ENCODE assay signal across 18 cellular contexts in the genomic region with DNA sequence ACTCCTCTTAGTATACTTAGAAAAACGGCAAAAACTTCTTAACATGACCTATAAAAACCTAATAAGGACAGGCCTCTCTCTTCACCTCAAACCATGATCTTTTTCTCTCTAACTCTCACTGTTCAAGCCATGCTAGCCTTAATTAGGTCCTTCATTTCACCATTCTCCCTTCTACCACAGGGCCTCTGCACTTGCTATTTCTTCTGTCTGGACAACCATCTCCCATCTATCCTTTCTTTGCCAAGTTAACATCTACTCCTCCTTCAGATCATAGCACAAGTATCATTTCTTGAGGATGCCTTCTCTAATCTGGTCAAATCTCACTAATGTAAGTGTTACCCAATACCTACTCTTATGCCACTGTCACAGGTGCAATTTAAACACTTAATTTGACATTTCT. TPM values are rescaled to one million over a fixed set of nuclear protein-coding genes. Genes with fewer than 3 reads are reported as not detected.
DNase-seq lines count a peak whose midpoint lies in the region; ATAC-seq and TF ChIP-seq lines count a peak whose summit lies in the region.
"Had no signal": no experiment of that assay in that cellular context is flagged by ENCODE, and none has a peak within 500 bp of the region (broad histone marks: within the 10 kb centered on the region; RNA-seq: fewer than 3 reads in every experiment).

No MANE protein-coding gene starts in this region.

- DNase-seq in CD14-positive monocyte (ENCODE audit: low spot score): no peak
- DNase-seq in PC-9: no peak
- DNase-seq in activated CD8-positive, alpha-beta T cell treated with anti-CD3 and anti-CD28 coated beads for 36 hours: no peak
- no peak for DNase-seq in esophagus muscularis mucosa (ENCODE audit: extremely low spot score)
- DNase-seq in activated naive CD4-positive, alpha-beta T cell treated with Interleukin-2 at 50 U/mL for 16 hours: no peak
- DNase-seq: DMS79 treated with DMSO at 0.1 percent for 48 hours, H9, KBM-7, NCI-H1105 treated with DMSO at 0.1 percent for 48 hours, NCI-H1694, NCI-H2081 treated with DMSO at 0.1 percent for 48 hours, Right ventricle myocardium superior had no signal

- 0 out of 2 replicates have a peak overlapping the region, but pooled peaks have one; percentile 77 for H3K27ac ChIP-seq in PC-9
- H3K27ac ChIP-seq in esophagus muscularis mucosa (replicated peaks in 1 of 4): no peak overlapping the region
- H3K27ac ChIP-seq: C4-2B had no signal

- H3K36me3 ChIP-seq in PC-9 (ENCODE audit: low read depth) (peaks cover 27% of the 10 kb centered on the region), skeletal muscle satellite cell (ENCODE audit: insufficient read depth, low read length) (peaks cover 3% of the 10 kb centered on the region), esophagus muscularis mucosa (peaks cover 0 to 4% (median 2%) of the 10 kb centered on the region in 4 donors)

- POLR2A ChIA-PET in PC-9 (lab: Charles Lee; ENCODE audit: unreplicated experiment): no interaction called here
- POLR2A ChIA-PET in activated CD8-positive, alpha-beta T cell treated with anti-CD3 and anti-CD28 coated beads for 36 hours (lab: Charles Lee): no interaction called here

- no TSS peak for BruUV-seq in PC-9 (replicated peaks; lab: Mats Ljungman, UMichigan)

- TF ChIP-seq CTCF in CD14-positive monocyte (IDR thresholded peaks at IDR 0.05): no peak
- TF ChIP-seq CTCF in PC-9 (conservative IDR thresholded peaks at IDR 0.05): no peak
- TF ChIP-seq CTCF in activated CD8-positive, alpha-beta T cell treated with anti-CD3 and anti-CD28 coated beads for 36 hours (IDR thresholded peaks at IDR 0.05): no peak
- no peak for TF ChIP-seq CTCF in esophagus muscularis mucosa (IDR thresholded peaks at IDR 0.05)

- TF ChIP-seq EP300 in esophagus muscularis mucosa (IDR thresholded peaks at IDR 0.05): no peak

- no peak overlapping the region for H3K4me3 Mint-ChIP-seq in CD14-positive monocyte
- no peak overlapping the region for H3K4me3 Mint-ChIP-seq in dendritic cell treated with granulocyte-macrophage colony-stimulating factor and Interleukin-4, amounts not matched to agents 40 ng/mL and 50 ng/mL, for 4 days
- H3K4me3 Mint-ChIP-seq in activated CD8-positive, alpha-beta T cell treated with anti-CD3 and anti-CD28 coated beads for 36 hours: no peak overlapping the region
- H3K4me3 Mint-ChIP-seq: H9 had no signal

- H4K20me1 ChIP-seq in PC-9 (ENCODE audit: insufficient read depth): no peaks in the 10 kb centered on the region

- H3K27ac Mint-ChIP-seq in CD14-positive monocyte: peak overlapping the region in 5 of 7 donors; percentile 16 to 95 (median 87)
- H3K27ac Mint-ChIP-seq in dendritic cell treated with granulocyte-macrophage colony-stimulating factor and Interleukin-4, amounts not matched to agents 40 ng/mL and 50 ng/mL, for 4 days: peak overlapping the region; percentile 84
- no peak overlapping the region for H3K27ac Mint-ChIP-seq in activated CD8-positive, alpha-beta T cell treated with anti-CD3 and anti-CD28 coated beads for 36 hours

- CTCF ChIA-PET in PC-9 (lab: Charles Lee): no interaction called here
- CTCF ChIA-PET in activated CD8-positive, alpha-beta T cell treated with anti-CD3 and anti-CD28 coated beads for 36 hours (lab: Charles Lee): interaction anchor here (1.3 kb wide), 1 partner anchor 29 kb away, joined by 3 read pairs; no protein-coding TSS in a partner anchor

- H3K27me3 ChIP-seq in PC-9 (ENCODE audit: insufficient read depth, low read depth) (no peaks in the 10 kb centered on the region), skeletal muscle satellite cell (ENCODE audit: control insufficient read depth, insufficient read depth, low read length) (no peaks in the 10 kb centered on the region), esophagus muscularis mucosa (no peaks in the 10 kb centered on the region)

- H3K4me2 ChIP-seq in PC-9 (no peak overlapping the region), skeletal muscle satellite cell (ENCODE audit: low read length) (peak overlapping the region; percentile 75)

- H3K79me2 ChIP-seq in PC-9 (ENCODE audit: low read depth): peaks cover 36% of the 10 kb centered on the region

- H3K9me2 ChIP-seq in PC-9 (ENCODE audit: insufficient read depth): no peaks in the 10 kb centered on the region

- H3K9ac ChIP-seq in skeletal muscle satellite cell (ENCODE audit: low read depth, low read length): no peak overlapping the region

- ATAC-seq in HG02610 (IDR thresholded peaks at IDR 0.05; ENCODE audit: unreplicated experiment): no peak
- no peak for ATAC-seq in activated CD8-positive, alpha-beta T cell treated with anti-CD3 and anti-CD28 coated beads for 36 hours
- ATAC-seq: A549, SK-N-SH treated with all-trans-retinoic acid at 6 μM for 48 hours had no signal

- H3K9me3 Mint-ChIP-seq in CD14-positive monocyte: peaks cover 0 to 9% (median 6%) of the 10 kb centered on the region in 7 donors
- H3K9me3 Mint-ChIP-seq in dendritic cell treated with granulocyte-macrophage colony-stimulating factor and Interleukin-4, amounts not matched to agents 40 ng/mL and 50 ng/mL, for 4 days: no peaks in the 10 kb centered on the region
- H3K9me3 Mint-ChIP-seq in activated CD8-positive, alpha-beta T cell treated with anti-CD3 and anti-CD28 coated beads for 36 hours: no peaks in the 10 kb centered on the region

- H3F3A ChIP-seq in PC-9 (ENCODE audit: insufficient read depth, low read depth): no peaks in the 10 kb centered on the region

- TF ChIP-seq POLR2A in esophagus muscularis mucosa (IDR thresholded peaks at IDR 0.05; ENCODE audit: low read depth): no peak

- H3K4me3 ChIP-seq in PC-9 (no peak overlapping the region), skeletal muscle satellite cell (ENCODE audit: low read length) (no peak overlapping the region), esophagus muscularis mucosa (no peak overlapping the region)
- H3K4me3 ChIP-seq: A549 had no signal

- H3K4me1 Mint-ChIP-seq in CD14-positive monocyte: peaks cover 36% of the 10 kb centered on the region
- peaks cover 36% of the 10 kb centered on the region for H3K4me1 Mint-ChIP-seq in dendritic cell treated with granulocyte-macrophage colony-stimulating factor and Interleukin-4, amounts not matched to agents 40 ng/mL and 50 ng/mL, for 4 days (ENCODE audit: low read depth)
- H3K4me1 Mint-ChIP-seq in activated CD8-positive, alpha-beta T cell treated with anti-CD3 and anti-CD28 coated beads for 36 hours (ENCODE audit: low read depth): peaks cover 24% of the 10 kb centered on the region

- H3K9me3 ChIP-seq in PC-9 (ENCODE audit: insufficient read depth, low read depth) (peaks cover 22% of the 10 kb centered on the region), skeletal muscle satellite cell (replicated peaks; ENCODE audit: low read length) (no peaks in the 10 kb centered on the region), esophagus muscularis mucosa (no peaks in the 10 kb centered on the region)
- H3K9me3 ChIP-seq: A549 had no signal

- intact Hi-C loops in CD14-positive monocyte (cut with micrococcal nuclease) (no loop called here), PC-9 (cut with micrococcal nuclease; ENCODE audit: unreplicated experiment) (no loop called here), esophagus muscularis mucosa (cut with DNase I) (no loop called here)
- intact Hi-C loops in dendritic cell treated with granulocyte-macrophage colony-stimulating factor and Interleukin-4, amounts not matched to agents 40 ng/mL and 50 ng/mL, for 4 days (cut with micrococcal nuclease): no loop called here
- intact Hi-C loops in activated CD8-positive, alpha-beta T cell treated with anti-CD3 and anti-CD28 coated beads for 36 hours (cut with micrococcal nuclease): no loop called here

- H3K4me1 ChIP-seq in PC-9 (replicated peaks; ENCODE audit: insufficient read depth) (peaks cover 17% of the 10 kb centered on the region), skeletal muscle satellite cell (ENCODE audit: control insufficient read depth, insufficient read depth, low read length) (peaks cover 23% of the 10 kb centered on the region), esophagus muscularis mucosa (peaks cover 17 to 21% (median 17%) of the 10 kb centered on the region in 4 donors)

- no peak overlapping the region for H2AFZ ChIP-seq in PC-9

- peaks cover 0 to 2% (median 0%) of the 10 kb centered on the region in 3 donors for H3K27me3 Mint-ChIP-seq in CD14-positive monocyte (ENCODE audit: low read depth in 3 of 3)
- H3K27me3 Mint-ChIP-seq in dendritic cell treated with granulocyte-macrophage colony-stimulating factor and Interleukin-4, amounts not matched to agents 40 ng/mL and 50 ng/mL, for 4 days: no peaks in the 10 kb centered on the region
- H3K27me3 Mint-ChIP-seq in activated CD8-positive, alpha-beta T cell treated with anti-CD3 and anti-CD28 coated beads for 36 hours: no peaks in the 10 kb centered on the region

- WGBS in esophagus muscularis mucosa: 100% methylated on average over 1 of the region's 1 CpG

- H3K36me3 Mint-ChIP-seq in CD14-positive monocyte: peaks cover 27 to 45% of the 10 kb centered on the region in 2 donors
- H3K36me3 Mint-ChIP-seq in dendritic cell treated with granulocyte-macrophage colony-stimulating factor and Interleukin-4, amounts not matched to agents 40 ng/mL and 50 ng/mL, for 4 days (ENCODE audit: low read depth): peaks cover 37% of the 10 kb centered on the region
- H3K36me3 Mint-ChIP-seq in activated CD8-positive, alpha-beta T cell treated with anti-CD3 and anti-CD28 coated beads for 36 hours (ENCODE audit: low read depth): peaks cover 37% of the 10 kb centered on the region

RNA-seq across cellular contexts. Expression of gene TMCC1, which starts 39.1 kb away (rescaled TPM):
- polyA plus RNA-seq in CD14-positive monocyte: 1 to 10 TPM; 5.0 TPM
- total RNA-seq in PC-9 (2021) (41.4 and 48.1 TPM in 2 replicates), esophagus muscularis mucosa (10 to 100 TPM; 24.5 to 36.2 (median 28.9) TPM)
- 7.1 and 13.3 TPM in 2 replicates for total RNA-seq in skeletal muscle satellite cell (2012; rRNA removed)
- 10 to 100 TPM; 14.1 to 18.0 TPM for total RNA-seq in activated CD8-positive, alpha-beta T cell treated with anti-CD3 and anti-CD28 coated beads for 36 hours
